ENCODE assay signal across 16 cellular contexts in genomic region chr18:13627639-13628038, GRCh38.
DNase-seq lines count a peak whose midpoint lies in the region; ATAC-seq and TF ChIP-seq lines count a peak whose summit lies in the region.
"Had no signal": no experiment of that assay in that cellular context is flagged by ENCODE, and none has a peak within 500 bp of the region (broad histone marks: within the 10 kb centered on the region; RNA-seq: fewer than 3 reads in every experiment).

No MANE protein-coding gene starts in this region.

- no peak overlapping the region; the same call in 1 of the 2 replicates for H3K4me2 ChIP-seq in OCI-LY1 (ENCODE audit: low read length)

- ATAC-seq in GM18873 (IDR thresholded peaks at IDR 0.05; ENCODE audit: low FRiP score, unreplicated experiment) (no peak), mucosa of descending colon (no peak), GM18502 (IDR thresholded peaks at IDR 0.05; ENCODE audit: poor library complexity, unreplicated experiment) (no peak)
- ATAC-seq: Right ventricle myocardium inferior had no signal

- H3K27ac ChIP-seq in OCI-LY1 (ENCODE audit: low read depth, low read length, poor library complexity, severe bottlenecking) (peak overlapping the region; percentile 62), substantia nigra (ENCODE audit: low read depth, low read length, poor library complexity, severe bottlenecking) (peak overlapping the region; percentile 96)
- H3K27ac ChIP-seq: C4-2B had no signal

- H3F3A ChIP-seq in OCI-LY1 (ENCODE audit: insufficient read depth, low read length): no peaks in the 10 kb centered on the region

- H4K20me1 ChIP-seq in OCI-LY1 (ENCODE audit: insufficient read depth, low read length): no peaks in the 10 kb centered on the region

- H3K4me3 ChIP-seq in OCI-LY1 (ENCODE audit: low read depth, low read length, poor library complexity, severe bottlenecking) (no peak overlapping the region), mucosa of descending colon (no peak overlapping the region)

- H3K9ac ChIP-seq in OCI-LY1 (ENCODE audit: low read length): no peak overlapping the region

- H3K36me3 ChIP-seq in OCI-LY1 (ENCODE audit: insufficient read depth, low read length) (peaks cover 90% of the 10 kb centered on the region), mucosa of descending colon (ENCODE audit: low read depth) (no peaks in the 10 kb centered on the region)

- no peak overlapping the region for H2AFZ ChIP-seq in OCI-LY1 (ENCODE audit: low read length)

- peaks cover 39% of the 10 kb centered on the region for H3K79me2 ChIP-seq in OCI-LY1 (ENCODE audit: insufficient read depth, low read length)

- intact Hi-C loops in mucosa of descending colon (cut with DNase I, micrococcal nuclease): loop anchor here in 1 of 2 donors (5.0 kb wide), 1 partner anchor 410 kb away; the partner anchor contains the start of gene LDLRAD4

- H3K27me3 ChIP-seq in OCI-LY1 (ENCODE audit: insufficient read depth, low read length): no peaks in the 10 kb centered on the region

- TF ChIP-seq CTCF in OCI-LY1 (IDR thresholded peaks at IDR 0.05; ENCODE audit: low read length) (no peak), mucosa of descending colon (IDR thresholded peaks at IDR 0.05) (no peak)

- H3K4me1 ChIP-seq in OCI-LY1 (ENCODE audit: insufficient read depth, low read length, severe bottlenecking) (peaks cover 72% of the 10 kb centered on the region), mucosa of descending colon (ENCODE audit: low read depth) (no peaks in the 10 kb centered on the region)

- H3K9me2 ChIP-seq in OCI-LY1 (ENCODE audit: low read depth, low read length): no peaks in the 10 kb centered on the region

- peak; percentile 36 for DNase-seq in D341Med (ENCODE audit: low spot score)
- peak; percentile 40 for DNase-seq in islet precursor cell
- DNase-seq in substantia nigra (lab: John Stamatoyannopoulos, UW): peak in 1 of 49 donors; percentile 24
- DNase-seq in pons (ENCODE audit: low spot score): no peak
- no peak for DNase-seq in mucosa of descending colon
- DNase-seq: DMS79; HFFc6; Karpas-422; NCI-H1436; NCI-H1930; NK-92 treated with Interleukin-12 subunit alpha and Interleukin-12 subunit beta, amount 100 ng/mL, for 24 hours had no signal

- H3K9me3 ChIP-seq in OCI-LY1 (ENCODE audit: low read length) (peaks cover 15% of the 10 kb centered on the region), mucosa of descending colon (no peaks in the 10 kb centered on the region)

Comparison
In these comparisons a context has a peak if more than half of its experiments do, and no peak if none do; other contexts are left out.
1. DNase-seq: peak in D341Med (single experiment) and islet precursor cell (single experiment); none in pons (single experiment) and mucosa of descending colon (0 of 3).